ENCODE assay signal across 15 cellular contexts in the genomic region with DNA sequence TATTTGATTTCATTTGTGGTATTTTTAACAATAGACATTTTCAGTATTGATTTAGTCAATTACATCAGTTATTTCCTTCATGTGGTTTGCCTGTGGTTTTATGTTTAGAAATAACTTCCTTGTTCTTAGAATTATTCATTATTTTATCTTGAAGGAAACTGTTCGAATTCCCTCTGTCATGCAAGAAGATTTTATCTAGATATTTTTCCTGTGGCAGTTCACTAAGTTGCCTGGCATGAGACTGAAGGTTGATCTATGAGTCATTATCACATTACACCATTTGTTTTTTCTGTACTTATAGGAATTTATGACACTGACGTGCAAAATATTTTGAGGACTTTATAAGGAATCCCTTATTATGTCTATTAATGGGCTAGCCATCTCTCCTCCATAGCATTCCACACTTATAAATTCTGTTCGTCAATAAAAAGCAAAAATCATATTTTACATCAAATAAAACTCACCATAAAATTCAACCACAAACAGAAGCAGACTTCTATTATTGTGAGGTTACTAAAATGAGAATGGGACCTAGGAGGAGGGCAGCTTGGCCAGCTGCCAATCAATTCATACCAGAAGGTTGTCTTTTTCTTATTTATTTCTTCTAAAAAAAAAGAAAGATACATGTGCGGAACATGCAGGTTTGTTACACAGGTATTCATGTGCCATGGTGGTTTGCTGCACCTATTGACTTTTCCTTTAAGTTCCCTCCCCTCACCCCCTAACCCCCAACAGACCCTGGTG.
DNase-seq lines count a peak whose midpoint lies in the region; ATAC-seq, FAIRE-seq and TF ChIP-seq lines count a peak whose summit lies in the region.
"Had no signal": no experiment of that assay in that cellular context is flagged by ENCODE, and none has a peak within 500 bp of the region (broad histone marks: within the 10 kb centered on the region; RNA-seq: fewer than 3 reads in every experiment).

No MANE protein-coding gene starts in this region.

- RAD21 ChIA-PET in GM12878 (lab: Charles Lee; ENCODE audit: unreplicated experiment) = no interaction called here

- H3K4me1 ChIP-seq in BLaER1 (peaks cover 9% of the 10 kb centered on the region), GM12878 (ENCODE audit: control insufficient read depth, insufficient read depth, low read length) (no peaks in the 10 kb centered on the region), Caco-2 (no peaks in the 10 kb centered on the region), stomach (peaks cover 0 to 3% (median 0%) of the 10 kb centered on the region in 4 donors)

- 6% methylated on average over 4 of the region's 4 CpGs for WGBS in GM12878 (ENCODE audit: insufficient coverage, insufficient replicate concordance, low lambda C conversion rate, missing lambda C conversion rate)
- 42 to 48% (median 45%) methylated on average over 4 of the region's 4 CpGs for WGBS in stomach, 5 donors

- no peaks in the 10 kb centered on the region for H4K20me1 ChIP-seq in BLaER1
- no peaks in the 10 kb centered on the region for H4K20me1 ChIP-seq in GM12878 (ENCODE audit: control insufficient read depth, insufficient read depth)

- H3K4me1 Mint-ChIP-seq in Caco-2 (ENCODE audit: low read depth, unreplicated experiment) = no peaks in the 10 kb centered on the region
- H3K4me1 Mint-ChIP-seq: stimulated activated memory B cell treated with anti-CD40 and anti-IgM and Interleukin-4, amounts not matched to agents 10 μg/mL and 1 μg/mL and 100 μg/mL, for 72 hours had no signal

- no peak overlapping the region for H3K9ac ChIP-seq in BLaER1
- H3K9ac ChIP-seq in GM12878 (ENCODE audit: control insufficient read depth, insufficient read depth, low read length) = no peak overlapping the region

- no peaks in the 10 kb centered on the region for H3K36me3 Mint-ChIP-seq in Caco-2 (ENCODE audit: insufficient read depth, unreplicated experiment)
- H3K36me3 Mint-ChIP-seq: stimulated activated memory B cell treated with anti-CD40 and anti-IgM and Interleukin-4, amounts not matched to agents 10 μg/mL and 1 μg/mL and 100 μg/mL, for 72 hours had no signal

- no TSS peak for BruUV-seq in GM12878 (replicated peaks; lab: Mats Ljungman, UMichigan)
- no TSS peak for BruUV-seq in Caco-2 (replicated peaks; lab: Mats Ljungman, UMichigan)

- CTCF ChIA-PET in GM12878 (lab: Yijun Ruan, JAX) (interaction anchor here (0.6 to 2.9 kb wide), 3 partner anchors 10 to 996 kb away, joined by 3 to 25 read pairs (median 12); no protein-coding TSS in a partner anchor), Caco-2 (lab: Charles Lee) (no interaction called here)

- no peak for TF ChIP-seq CTCF in GM12878 (IDR thresholded peaks at IDR 0.05 in 2 of 3, conservative IDR thresholded peaks at IDR 0.05 in 1 of 3; ENCODE audit: control insufficient read depth in 2 of 3, extremely low read depth in 1 of 3, insufficient read depth in 1 of 3, low read depth in 3 of 3, low read length in 3 of 3)
- no peak for TF ChIP-seq CTCF in Caco-2 (IDR thresholded peaks at IDR 0.05; ENCODE audit: insufficient read depth in 1 of 2, low read depth in 1 of 2, low read length in 1 of 2, severe bottlenecking in 1 of 2, unreplicated experiment in 1 of 2)
- no peak for TF ChIP-seq CTCF in stomach (IDR thresholded peaks at IDR 0.05)

- H3K27me3 Mint-ChIP-seq in Caco-2 (ENCODE audit: insufficient read depth, unreplicated experiment) = peaks cover 17% of the 10 kb centered on the region
- H3K27me3 Mint-ChIP-seq: stimulated activated memory B cell treated with anti-CD40 and anti-IgM and Interleukin-4, amounts not matched to agents 10 μg/mL and 1 μg/mL and 100 μg/mL, for 72 hours had no signal

- no peak for FAIRE-seq in GM12878 (lab: Jason Lieb, UNC)

- H3K4me2 ChIP-seq in BLaER1 (peak overlapping the region; percentile 25; the same call in 1 of the 2 replicates), GM12878 (ENCODE audit: control insufficient read depth, insufficient read depth) (no peak overlapping the region)

- H3K9me3 ChIP-seq in BLaER1 = no peaks in the 10 kb centered on the region
- no peaks in the 10 kb centered on the region for H3K9me3 ChIP-seq in GM12878 (replicated peaks; ENCODE audit: control insufficient read depth, insufficient read depth, low read length)
- H3K9me3 ChIP-seq in Caco-2 = no peaks in the 10 kb centered on the region
- H3K9me3 ChIP-seq in stomach = peaks cover 0 to 4% (median 0%) of the 10 kb centered on the region in 4 donors

- no peak for ATAC-seq in GM12878
- ATAC-seq: stimulated activated memory B cell treated with anti-CD40 and anti-IgM and Interleukin-4, amounts not matched to agents 10 μg/mL and 1 μg/mL and 100 μg/mL, for 72 hours had no signal

- H3K4me3 Mint-ChIP-seq in Caco-2 (ENCODE audit: unreplicated experiment) = no peak overlapping the region
- H3K4me3 Mint-ChIP-seq: stimulated activated memory B cell treated with anti-CD40 and anti-IgM and Interleukin-4, amounts not matched to agents 10 μg/mL and 1 μg/mL and 100 μg/mL, for 72 hours had no signal

- DNase-seq in M059J (ENCODE audit: low read depth) = peak; percentile 89
- DNase-seq in GM12878 (ENCODE audit: low read depth, low spot score) = no peak
- peak; percentile 91 for DNase-seq in iris pigment epithelial cell (ENCODE audit: low read depth)
- no peak for DNase-seq in Caco-2
- no peak for DNase-seq in DMS 273 (lab: John Stamatoyannopoulos, UW; ENCODE audit: unreplicated experiment)
- no peak for DNase-seq in stomach
- no peak for DNase-seq in iPS-NIHi7 (ENCODE audit: extremely low spot score)
- DNase-seq: activated CD4-positive, alpha-beta T cell treated with anti-CD3 and anti-CD28 coated beads for 4 hours; activated gamma-delta T cell; C1 segment of cervical spinal cord; mesendoderm; NCI-H774 had no signal

- no peak overlapping the region for H3K27ac Mint-ChIP-seq in Caco-2 (ENCODE audit: unreplicated experiment)
- H3K27ac Mint-ChIP-seq: stimulated activated memory B cell treated with anti-CD40 and anti-IgM and Interleukin-4, amounts not matched to agents 10 μg/mL and 1 μg/mL and 100 μg/mL, for 72 hours had no signal

- TF ChIP-seq POLR2A in GM12878 (IDR thresholded peaks at IDR 0.05; ENCODE audit: low read depth, low read length) (no peak), stomach (IDR thresholded peaks at IDR 0.05) (no peak)

- SMC1A ChIA-PET in GM12878 (lab: Charles Lee; ENCODE audit: uncharacterized antibody, unreplicated experiment) = no interaction called here

- no peaks in the 10 kb centered on the region for H3K79me2 ChIP-seq in GM12878 (ENCODE audit: control insufficient read depth, insufficient read depth, low read length)

- no peak for TF ChIP-seq EP300 in GM12878 (IDR thresholded peaks at IDR 0.05; ENCODE audit: borderline replicate concordance in 1 of 2, control insufficient read depth in 1 of 2, low read depth in 2 of 2, low read length in 2 of 2)
- TF ChIP-seq EP300 in stomach (IDR thresholded peaks at IDR 0.05) = no peak

- intact Hi-C loops in GM12878 (cut with micrococcal nuclease; ENCODE audit: unreplicated experiment) = loop anchor here (10.0 kb wide), 1 partner anchor 1345 kb away; no protein-coding TSS in a partner anchor
- intact Hi-C loops in Caco-2 (cut with micrococcal nuclease; ENCODE audit: unreplicated experiment) = loop anchor here (5.0 to 10.0 kb wide), 2 partner anchors 585 to 997 kb away; no protein-coding TSS in a partner anchor
- intact Hi-C loops in stomach (cut with DNase I; ENCODE audit: low total_unique reads) = loop anchor here (10.0 kb wide), 1 partner anchor 255 kb away; no protein-coding TSS in a partner anchor

- no peak overlapping the region for H2AFZ ChIP-seq in GM12878 (ENCODE audit: control insufficient read depth, low read depth, low read length)

- no peak overlapping the region for H3K4me3 ChIP-seq in BLaER1
- H3K4me3 ChIP-seq in GM12878 = no peak overlapping the region
- H3K4me3 ChIP-seq in Caco-2 (ENCODE audit: low read depth, low read length) = no peak overlapping the region
- no peak overlapping the region for H3K4me3 ChIP-seq in stomach
- H3K4me3 ChIP-seq: SK-N-MC had no signal

- POLR2A ChIA-PET in GM12878 (lab: Charles Lee) = no interaction called here
- POLR2A ChIA-PET in Caco-2 (lab: Charles Lee) = no interaction called here

- in situ Hi-C loops in GM12878 (cut with MboI) = loop anchor here (5.0 to 25.0 kb wide), 3 partner anchors 262 to 1357 kb away; no protein-coding TSS in a partner anchor

- H3K27me3 ChIP-seq in BLaER1 = no peaks in the 10 kb centered on the region
- H3K27me3 ChIP-seq in GM12878 (replicated peaks in 1 of 2; ENCODE audit: control insufficient read depth in 2 of 2, insufficient read depth in 2 of 2, low read length in 1 of 2) = no peaks in the 10 kb centered on the region
- H3K27me3 ChIP-seq in Caco-2 (replicated peaks; ENCODE audit: control insufficient read depth, insufficient read depth, low read length) = no peaks in the 10 kb centered on the region
- H3K27me3 ChIP-seq in stomach = no peaks in the 10 kb centered on the region

- no peaks in the 10 kb centered on the region for H3K9me3 Mint-ChIP-seq in Caco-2 (ENCODE audit: unreplicated experiment)
- H3K9me3 Mint-ChIP-seq: stimulated activated memory B cell treated with anti-CD40 and anti-IgM and Interleukin-4, amounts not matched to agents 10 μg/mL and 1 μg/mL and 100 μg/mL, for 72 hours had no signal

- no peaks in the 10 kb centered on the region for H3K36me3 ChIP-seq in BLaER1
- H3K36me3 ChIP-seq in GM12878 (ENCODE audit: control insufficient read depth in 2 of 2, insufficient read depth in 2 of 2, low read length in 1 of 2) = no peaks in the 10 kb centered on the region
- H3K36me3 ChIP-seq in Caco-2 (ENCODE audit: control insufficient read depth, insufficient read depth, low read length) = no peaks in the 10 kb centered on the region
- H3K36me3 ChIP-seq in stomach = no peaks in the 10 kb centered on the region

- no peak for TF ChIP-seq RAD21 in GM12878 (IDR thresholded peaks at IDR 0.05; ENCODE audit: insufficient read depth, low read depth, low read length)

- H3K27ac ChIP-seq in BLaER1 (no peak overlapping the region), GM12878 (ENCODE audit: control insufficient read depth, insufficient read depth) (no peak overlapping the region), stomach (no peak overlapping the region)
- H3K27ac ChIP-seq: SK-N-MC had no signal

Comparison
In these comparisons a context has a peak if more than half of its experiments do, and no peak if none do; other contexts are left out.
1. DNase-seq: peak in M059J (single experiment) and iris pigment epithelial cell (single experiment); none in GM12878 (single experiment), Caco-2 (0 of 2), DMS 273 (single experiment), stomach (single experiment) and iPS-NIHi7 (single experiment).